ENCODE assay signal across 6 cellular contexts in genomic region chr2:6043238-6043637, GRCh38.
"Had no signal": no experiment of that assay in that cellular context is flagged by ENCODE, and none has a peak within 500 bp of the region (broad histone marks: within the 10 kb centered on the region; RNA-seq: fewer than 3 reads in every experiment).

No MANE protein-coding gene starts in this region.

- H3K27ac Mint-ChIP-seq: IgD-negative memory B cell had no signal

- H3K4me3 ChIP-seq: K562 had no signal

- FAIRE-seq: HepG2, HTR-8/SVneo, K562 had no signal

- H3K36me3 Mint-ChIP-seq: IgD-negative memory B cell had no signal

- DNase-seq: IMR-90 had no signal

- H3K4me3 Mint-ChIP-seq: IgD-negative memory B cell had no signal

- H3K27me3 Mint-ChIP-seq: IgD-negative memory B cell had no signal

- H3K27ac ChIP-seq: HL-60 had no signal

- ATAC-seq: HepG2, K562 had no signal

- H3K4me1 Mint-ChIP-seq: IgD-negative memory B cell had no signal
